Comparison of ENCODE assay signal across 1 cellular context in the genomic region with DNA sequence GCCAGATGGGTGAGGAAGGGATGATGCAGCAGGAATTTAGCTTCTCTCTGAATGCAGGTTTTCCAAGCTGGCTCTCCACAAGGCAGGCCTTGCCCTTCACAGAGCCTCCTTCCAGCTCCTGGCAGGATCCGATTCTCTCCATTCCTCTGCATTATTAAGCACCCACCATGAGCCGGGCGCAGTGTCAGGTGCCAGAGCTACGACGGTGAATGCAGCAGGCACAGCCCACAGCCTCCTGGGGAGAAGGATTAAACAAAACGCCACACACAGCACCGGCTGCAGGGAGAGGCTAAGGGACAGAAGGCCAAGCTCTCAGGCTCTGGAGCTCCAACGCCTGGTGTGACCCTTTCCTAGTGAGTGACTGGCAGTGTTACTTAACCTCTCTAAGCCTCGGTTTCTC.
TF ChIP-seq lines count a peak whose summit lies in the region.

No MANE protein-coding gene starts in this region.

TF ChIP-seq in IMR-90, 13 proteins besides CTCF, POLR2A, EP300 and RAD21:
- TF ChIP-seq SMC3 (IDR thresholded peaks at IDR 0.05; ENCODE audit: low read depth, low read length): no peak
- no peak for TF ChIP-seq BHLHE40 (IDR thresholded peaks at IDR 0.05; ENCODE audit: low read depth, low read length)
- no peak for TF ChIP-seq CHD1 (IDR thresholded peaks at IDR 0.05; ENCODE audit: low read depth, low read length)
- no peak for TF ChIP-seq CEBPB (IDR thresholded peaks at IDR 0.05; ENCODE audit: low read depth, low read length)
- TF ChIP-seq MAZ (IDR thresholded peaks at IDR 0.05; ENCODE audit: borderline replicate concordance, low read depth, low read length): no peak
- TF ChIP-seq, protein P1, sequence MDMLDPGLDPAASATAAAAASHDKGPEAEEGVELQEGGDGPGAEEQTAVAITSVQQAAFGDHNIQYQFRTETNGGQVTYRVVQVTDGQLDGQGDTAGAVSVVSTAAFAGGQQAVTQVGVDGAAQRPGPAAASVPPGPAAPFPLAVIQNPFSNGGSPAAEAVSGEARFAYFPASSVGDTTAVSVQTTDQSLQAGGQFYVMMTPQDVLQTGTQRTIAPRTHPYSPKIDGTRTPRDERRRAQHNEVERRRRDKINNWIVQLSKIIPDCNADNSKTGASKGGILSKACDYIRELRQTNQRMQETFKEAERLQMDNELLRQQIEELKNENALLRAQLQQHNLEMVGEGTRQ (IDR thresholded peaks at IDR 0.05; ENCODE audit: low read depth, low read length): no peak
- TF ChIP-seq FOS (IDR thresholded peaks at IDR 0.05; ENCODE audit: low read depth, low read length): no peak
- TF ChIP-seq RCOR1 (IDR thresholded peaks at IDR 0.05; ENCODE audit: insufficient replicate concordance, low read length): no peak
- TF ChIP-seq RFX5 (IDR thresholded peaks at IDR 0.05; ENCODE audit: low read depth, low read length): no peak
- TF ChIP-seq, protein P2, sequence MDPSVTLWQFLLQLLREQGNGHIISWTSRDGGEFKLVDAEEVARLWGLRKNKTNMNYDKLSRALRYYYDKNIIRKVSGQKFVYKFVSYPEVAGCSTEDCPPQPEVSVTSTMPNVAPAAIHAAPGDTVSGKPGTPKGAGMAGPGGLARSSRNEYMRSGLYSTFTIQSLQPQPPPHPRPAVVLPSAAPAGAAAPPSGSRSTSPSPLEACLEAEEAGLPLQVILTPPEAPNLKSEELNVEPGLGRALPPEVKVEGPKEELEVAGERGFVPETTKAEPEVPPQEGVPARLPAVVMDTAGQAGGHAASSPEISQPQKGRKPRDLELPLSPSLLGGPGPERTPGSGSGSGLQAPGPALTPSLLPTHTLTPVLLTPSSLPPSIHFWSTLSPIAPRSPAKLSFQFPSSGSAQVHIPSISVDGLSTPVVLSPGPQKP (IDR thresholded peaks at IDR 0.05; ENCODE audit: borderline replicate concordance, low read depth, low read length): no peak
- no peak for TF ChIP-seq MXI1 (IDR thresholded peaks at IDR 0.05; ENCODE audit: borderline replicate concordance, low read depth, low read length)
- TF ChIP-seq NFE2L2 (IDR thresholded peaks at IDR 0.05; ENCODE audit: low read depth, low read length): no peak
- TF ChIP-seq MAFK (IDR thresholded peaks at IDR 0.05; ENCODE audit: low read depth, low read length): no peak
TF ChIP-seq in IMR-90: peak in this region for 0.
